ENCODE assay signal across 8 cellular contexts in the genomic region with DNA sequence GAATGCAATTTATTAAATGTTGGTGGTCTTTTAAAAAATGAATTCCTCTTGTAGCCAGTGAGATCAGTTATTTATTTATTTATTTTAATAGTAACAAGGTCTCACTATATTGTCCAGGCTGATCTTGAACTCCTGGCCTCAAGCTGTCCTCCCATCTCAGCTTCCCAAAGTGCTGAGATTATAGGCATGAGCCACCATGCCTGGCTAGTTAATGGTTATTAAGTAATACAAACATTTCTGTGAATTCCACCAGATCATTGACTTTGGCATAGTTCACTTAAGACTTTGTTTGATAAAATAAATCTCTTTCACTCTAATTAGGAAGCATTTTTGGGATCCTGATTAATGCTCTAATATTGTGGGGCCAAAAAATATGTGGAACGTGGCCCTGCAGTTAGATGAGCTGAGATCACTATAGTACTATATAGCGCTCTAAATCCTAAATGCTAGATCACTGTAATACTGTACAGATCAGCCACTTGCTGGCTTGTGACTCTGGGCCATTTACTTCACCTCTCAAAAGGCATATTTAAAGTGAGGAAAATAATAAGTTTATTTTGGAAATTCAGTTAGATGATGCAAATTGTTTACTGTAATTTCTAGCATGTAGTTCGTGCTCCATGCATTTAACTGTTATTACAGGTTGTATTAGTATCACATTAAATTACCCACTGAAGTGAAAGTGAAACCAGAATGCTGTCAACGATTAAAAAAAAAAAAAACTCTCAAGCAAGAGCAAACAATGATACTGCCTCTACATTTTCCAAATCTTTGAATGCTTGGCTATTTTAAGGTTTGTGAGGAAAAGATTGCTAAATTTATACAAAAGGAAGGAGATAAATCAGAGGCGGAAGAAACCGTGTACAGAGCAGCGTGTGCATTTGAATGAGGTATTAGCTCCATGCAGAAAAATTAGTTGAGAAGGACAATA. TPM values are rescaled to one million over a fixed set of nuclear protein-coding genes. Genes with fewer than 3 reads are reported as not detected.
A peak's percentile ranks its signal among the peaks of the same experiment; 100 is the strongest.
DNase-seq lines count a peak whose midpoint lies in the region; ATAC-seq, FAIRE-seq and TF ChIP-seq lines count a peak whose summit lies in the region.

No MANE protein-coding gene starts in this region.

- H3K36me3 ChIP-seq in astrocyte (ENCODE audit: insufficient read depth, low read length): no peaks in the 10 kb centered on the region
- no peaks in the 10 kb centered on the region for H3K36me3 ChIP-seq in lower lobe of right lung
- no peaks in the 10 kb centered on the region for H3K36me3 ChIP-seq in neural progenitor cell

- ATAC-seq in lower lobe of right lung: peak in 1 of 2 donors; percentile 71
- no peak for ATAC-seq in GM21515 (IDR thresholded peaks at IDR 0.05; ENCODE audit: unreplicated experiment)
- no peak for ATAC-seq in GM18909 (IDR thresholded peaks at IDR 0.05; ENCODE audit: poor library complexity, unreplicated experiment)

- H3K4me1 Mint-ChIP-seq in astrocyte (ENCODE audit: low read depth, unreplicated experiment): peaks cover 8% of the 10 kb centered on the region
- peaks cover 4% of the 10 kb centered on the region for H3K4me1 Mint-ChIP-seq in neural progenitor cell

- H3K27ac Mint-ChIP-seq in astrocyte (ENCODE audit: unreplicated experiment): peak overlapping the region; percentile 30
- no peak overlapping the region for H3K27ac Mint-ChIP-seq in neural progenitor cell

- H3K27ac ChIP-seq in astrocyte (ENCODE audit: low read depth, low read length) (no peak overlapping the region), lower lobe of right lung (peak overlapping the region; percentile 73), neural progenitor cell (no peak overlapping the region)

- no peaks in the 10 kb centered on the region for H3K27me3 Mint-ChIP-seq in astrocyte (ENCODE audit: low read depth, unreplicated experiment)
- H3K27me3 Mint-ChIP-seq in neural progenitor cell (ENCODE audit: insufficient read depth, low read depth): no peaks in the 10 kb centered on the region

- H4K20me1 ChIP-seq in astrocyte (ENCODE audit: insufficient read depth, low read length) (no peaks in the 10 kb centered on the region), neural progenitor cell (ENCODE audit: low read depth) (no peaks in the 10 kb centered on the region)

- DNase-seq in AML-193 (lab: John Stamatoyannopoulos, UW): peak; percentile 52 to 55
- DNase-seq in Jurkat, Clone E6-1 (ENCODE audit: low read depth, low spot score): no peak
- DNase-seq in astrocyte (ENCODE audit: low read depth): no peak
- no peak for DNase-seq in lower lobe of right lung
- no peak for DNase-seq in neural progenitor cell (ENCODE audit: low spot score)
- DNase-seq in stimulated activated CD4-positive, alpha-beta T cell treated with anti-CD3 and anti-CD28 coated beads, Interleukin-12 subunit alpha, Interleukin-12 subunit beta, amount 100 ng/mL, for 4 hours: no peak

- H3K4me3 ChIP-seq in Jurkat, Clone E6-1 (ENCODE audit: low read length): peak overlapping the region; percentile 46
- H3K4me3 ChIP-seq in astrocyte (ENCODE audit: insufficient read depth, low read depth, low read length): peak overlapping the region; percentile 46
- peak overlapping the region; percentile 53 for H3K4me3 ChIP-seq in lower lobe of right lung
- H3K4me3 ChIP-seq in neural progenitor cell: no peak overlapping the region

- intact Hi-C loops in lower lobe of right lung (cut with DNase I): no loop called here

- H2AFZ ChIP-seq in astrocyte (ENCODE audit: low read depth, low read length) (no peak overlapping the region), neural progenitor cell (replicated peaks) (no peak overlapping the region)

- no peaks in the 10 kb centered on the region for H3K36me3 Mint-ChIP-seq in astrocyte (ENCODE audit: low read depth, unreplicated experiment)
- no peaks in the 10 kb centered on the region for H3K36me3 Mint-ChIP-seq in neural progenitor cell

- no peaks in the 10 kb centered on the region for H3K27me3 ChIP-seq in astrocyte (ENCODE audit: insufficient read depth, low read length)
- H3K27me3 ChIP-seq in lower lobe of right lung (ENCODE audit: low read depth): no peaks in the 10 kb centered on the region
- no peaks in the 10 kb centered on the region for H3K27me3 ChIP-seq in neural progenitor cell

- H3K4me2 ChIP-seq in astrocyte (ENCODE audit: low read length): peak overlapping the region; percentile 73
- H3K4me2 ChIP-seq in neural progenitor cell: no peak overlapping the region

- no peaks in the 10 kb centered on the region for H3K9me3 Mint-ChIP-seq in astrocyte (ENCODE audit: unreplicated experiment)
- no peaks in the 10 kb centered on the region for H3K9me3 Mint-ChIP-seq in neural progenitor cell

- H3K4me1 ChIP-seq in astrocyte (ENCODE audit: insufficient read depth, low read length) (peaks cover 12% of the 10 kb centered on the region), lower lobe of right lung (peaks cover 17% of the 10 kb centered on the region), neural progenitor cell (no peaks in the 10 kb centered on the region)

- H3K79me2 ChIP-seq in astrocyte (ENCODE audit: insufficient read depth, low read length) (no peaks in the 10 kb centered on the region), neural progenitor cell (ENCODE audit: low read depth) (no peaks in the 10 kb centered on the region)

- TF ChIP-seq CTCF in astrocyte (IDR thresholded peaks at IDR 0.05; ENCODE audit: insufficient read depth, low read depth, low read length) (no peak), lower lobe of right lung (IDR thresholded peaks at IDR 0.05) (no peak), neural progenitor cell (IDR thresholded peaks at IDR 0.05) (no peak)

- FAIRE-seq in astrocyte (lab: Jason Lieb, UNC): peak; percentile 66

- H3K4me3 Mint-ChIP-seq in astrocyte (ENCODE audit: unreplicated experiment): no peak overlapping the region
- H3K4me3 Mint-ChIP-seq in neural progenitor cell: no peak overlapping the region

- no peaks in the 10 kb centered on the region for H3F3A ChIP-seq in neural progenitor cell (ENCODE audit: low read depth)

- H3K9ac ChIP-seq in astrocyte (ENCODE audit: low read length): peak overlapping the region; percentile 41
- H3K9ac ChIP-seq in neural progenitor cell: no peak overlapping the region

- H3K9me3 ChIP-seq in astrocyte (ENCODE audit: insufficient read depth, low read depth, low read length) (no peaks in the 10 kb centered on the region), lower lobe of right lung (no peaks in the 10 kb centered on the region), neural progenitor cell (ENCODE audit: low read depth) (no peaks in the 10 kb centered on the region)

RNA-seq across cellular contexts. Expression of a gene that starts 15.9 kb away (rescaled TPM):
- 12.3 TPM for polyA plus RNA-seq in Jurkat, Clone E6-1 (2012; ENCODE audit: insufficient read depth, insufficient read length)
- total RNA-seq in astrocyte (32.3 and 32.6 TPM in 2 replicates), lower lobe of right lung (35.7 TPM), neural progenitor cell (ENCODE audit: low replicate concordance) (9.2 and 11.1 TPM in 2 replicates)

RNA-seq across cellular contexts. Expression of a gene that starts 22.1 kb away (rescaled TPM):
- 4.3 TPM for polyA plus RNA-seq in Jurkat, Clone E6-1 (2012; ENCODE audit: insufficient read depth, insufficient read length)
- total RNA-seq in astrocyte: 320 and 345 TPM in 2 replicates
- 204 TPM for total RNA-seq in lower lobe of right lung
- total RNA-seq in neural progenitor cell (ENCODE audit: low replicate concordance): 19.0 and 22.3 TPM in 2 replicates

Comparison
In these comparisons a context has a peak if more than half of its experiments do, and no peak if none do; other contexts are left out.
1. DNase-seq: peak in AML-193 (2 of 2); none in Jurkat, Clone E6-1 (single experiment), astrocyte (single experiment), lower lobe of right lung (single experiment), neural progenitor cell (single experiment) and stimulated activated CD4-positive, alpha-beta T cell treated with anti-CD3 and anti-CD28 coated beads, Interleukin-12 subunit alpha, Interleukin-12 subunit beta, amount 100 ng/mL, for 4 hours (single experiment).